In the genomic region with DNA sequence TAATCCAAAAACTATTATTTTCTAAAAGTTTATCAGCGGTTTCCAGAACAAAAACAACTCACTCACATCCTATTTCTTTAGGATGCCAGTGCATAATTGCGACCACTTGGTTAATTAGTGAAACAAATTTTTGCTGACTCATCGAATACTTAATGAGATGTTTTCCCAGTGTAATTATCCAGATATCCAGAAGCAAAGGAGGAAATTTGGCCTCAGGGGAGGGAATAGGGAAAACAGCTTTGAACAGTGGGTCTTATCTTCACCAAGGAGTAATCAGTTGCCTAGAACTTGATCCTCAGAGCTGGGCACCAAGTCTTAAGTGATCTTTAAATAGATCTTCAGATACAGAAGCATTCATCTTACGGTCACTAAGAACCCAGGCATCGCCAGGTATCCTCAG, we compare ENCODE assay signal across 1 cellular context.
TF ChIP-seq lines count a peak whose summit lies in the region.

No MANE protein-coding gene starts in this region.

TF ChIP-seq in GM23338, 12 proteins besides CTCF, POLR2A, EP300 and RAD21 (continued from another document):
- no peak for TF ChIP-seq EZH2 (IDR thresholded peaks at IDR 0.05; ENCODE audit: low read depth, unreplicated experiment)
- no peak for TF ChIP-seq ZNF331 (CRISPR knock-in tag; IDR thresholded peaks at IDR 0.05; ENCODE audit: low read depth)
- TF ChIP-seq ZNF462 (CRISPR knock-in tag; IDR thresholded peaks at IDR 0.05) = no peak
- TF ChIP-seq NANOG (IDR thresholded peaks at IDR 0.05; ENCODE audit: borderline replicate concordance) = no peak
- TF ChIP-seq REST (IDR thresholded peaks at IDR 0.05; ENCODE audit: unreplicated experiment) = no peak
- TF ChIP-seq CREB1 (CRISPR knock-in tag; IDR thresholded peaks at IDR 0.05; ENCODE audit: low read depth) = no peak
- TF ChIP-seq ZNF114 (CRISPR knock-in tag; IDR thresholded peaks at IDR 0.05) = no peak
